In the genomic region with DNA sequence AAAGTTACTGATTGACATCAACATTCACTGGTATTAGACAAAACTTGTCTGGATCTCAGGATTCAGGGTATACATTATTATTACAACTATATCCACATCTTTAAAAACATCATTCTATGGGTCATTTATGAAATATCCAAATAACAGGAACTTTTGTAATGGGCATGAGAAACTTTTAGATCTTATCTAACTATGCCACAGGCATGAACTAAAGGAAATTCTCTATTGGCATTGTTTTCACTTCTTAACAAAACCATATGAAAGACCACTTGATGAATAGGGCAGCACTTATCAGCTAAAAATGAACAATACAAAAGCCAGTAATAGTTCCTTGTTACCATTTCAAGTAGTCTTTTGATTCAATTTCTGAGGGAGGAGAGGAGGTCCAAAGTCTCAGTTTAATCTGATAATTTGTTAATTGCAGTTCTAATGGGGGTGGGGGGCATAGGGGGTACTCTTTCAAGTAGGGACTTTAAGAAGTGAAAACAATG, we compare ENCODE assay signal across 3 cellular contexts.
TF ChIP-seq lines count a peak whose summit lies in the region.

No MANE protein-coding gene starts in this region.

TF ChIP-seq in SK-N-SH, 30 proteins besides CTCF, POLR2A, EP300 and RAD21 (continued from another document):
- TF ChIP-seq, protein P1, sequence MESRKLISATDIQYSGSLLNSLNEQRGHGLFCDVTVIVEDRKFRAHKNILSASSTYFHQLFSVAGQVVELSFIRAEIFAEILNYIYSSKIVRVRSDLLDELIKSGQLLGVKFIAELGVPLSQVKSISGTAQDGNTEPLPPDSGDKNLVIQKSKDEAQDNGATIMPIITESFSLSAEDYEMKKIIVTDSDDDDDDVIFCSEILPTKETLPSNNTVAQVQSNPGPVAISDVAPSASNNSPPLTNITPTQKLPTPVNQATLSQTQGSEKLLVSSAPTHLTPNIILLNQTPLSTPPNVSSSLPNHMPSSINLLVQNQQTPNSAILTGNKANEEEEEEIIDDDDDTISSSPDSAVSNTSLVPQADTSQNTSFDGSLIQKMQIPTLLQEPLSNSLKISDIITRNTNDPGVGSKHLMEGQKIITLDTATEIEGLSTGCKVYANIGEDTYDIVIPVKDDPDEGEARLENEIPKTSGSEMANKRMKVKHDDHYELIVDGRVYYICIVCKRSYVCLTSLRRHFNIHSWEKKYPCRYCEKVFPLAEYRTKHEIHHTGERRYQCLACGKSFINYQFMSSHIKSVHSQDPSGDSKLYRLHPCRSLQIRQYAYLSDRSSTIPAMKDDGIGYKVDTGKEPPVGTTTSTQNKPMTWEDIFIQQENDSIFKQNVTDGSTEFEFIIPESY (IDR thresholded peaks at IDR 0.05; ENCODE audit: borderline replicate concordance, low read depth): no peak
- TF ChIP-seq, protein P2, sequence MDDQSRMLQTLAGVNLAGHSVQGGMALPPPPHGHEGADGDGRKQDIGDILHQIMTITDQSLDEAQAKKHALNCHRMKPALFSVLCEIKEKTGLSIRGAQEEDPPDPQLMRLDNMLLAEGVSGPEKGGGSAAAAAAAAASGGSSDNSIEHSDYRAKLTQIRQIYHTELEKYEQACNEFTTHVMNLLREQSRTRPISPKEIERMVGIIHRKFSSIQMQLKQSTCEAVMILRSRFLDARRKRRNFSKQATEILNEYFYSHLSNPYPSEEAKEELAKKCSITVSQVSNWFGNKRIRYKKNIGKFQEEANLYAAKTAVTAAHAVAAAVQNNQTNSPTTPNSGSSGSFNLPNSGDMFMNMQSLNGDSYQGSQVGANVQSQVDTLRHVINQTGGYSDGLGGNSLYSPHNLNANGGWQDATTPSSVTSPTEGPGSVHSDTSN (IDR thresholded peaks at IDR 0.05): peak; percentile 18; the same call in 1 of the 2 replicates
- peak; percentile 3; the same call in 1 of the 2 replicates for TF ChIP-seq FOSL2 (IDR thresholded peaks at IDR 0.05; ENCODE audit: borderline replicate concordance, low read depth)
- peak; percentile 41; the same call in 1 of the 2 replicates for TF ChIP-seq TCF12 (IDR thresholded peaks at IDR 0.05)

TF ChIP-seq in SK-N-SH treated with all-trans-retinoic acid at 6 μM for 48 hours, 23 proteins besides CTCF, POLR2A, EP300 and RAD21 (continued from another document):
- TF ChIP-seq, protein P3, sequence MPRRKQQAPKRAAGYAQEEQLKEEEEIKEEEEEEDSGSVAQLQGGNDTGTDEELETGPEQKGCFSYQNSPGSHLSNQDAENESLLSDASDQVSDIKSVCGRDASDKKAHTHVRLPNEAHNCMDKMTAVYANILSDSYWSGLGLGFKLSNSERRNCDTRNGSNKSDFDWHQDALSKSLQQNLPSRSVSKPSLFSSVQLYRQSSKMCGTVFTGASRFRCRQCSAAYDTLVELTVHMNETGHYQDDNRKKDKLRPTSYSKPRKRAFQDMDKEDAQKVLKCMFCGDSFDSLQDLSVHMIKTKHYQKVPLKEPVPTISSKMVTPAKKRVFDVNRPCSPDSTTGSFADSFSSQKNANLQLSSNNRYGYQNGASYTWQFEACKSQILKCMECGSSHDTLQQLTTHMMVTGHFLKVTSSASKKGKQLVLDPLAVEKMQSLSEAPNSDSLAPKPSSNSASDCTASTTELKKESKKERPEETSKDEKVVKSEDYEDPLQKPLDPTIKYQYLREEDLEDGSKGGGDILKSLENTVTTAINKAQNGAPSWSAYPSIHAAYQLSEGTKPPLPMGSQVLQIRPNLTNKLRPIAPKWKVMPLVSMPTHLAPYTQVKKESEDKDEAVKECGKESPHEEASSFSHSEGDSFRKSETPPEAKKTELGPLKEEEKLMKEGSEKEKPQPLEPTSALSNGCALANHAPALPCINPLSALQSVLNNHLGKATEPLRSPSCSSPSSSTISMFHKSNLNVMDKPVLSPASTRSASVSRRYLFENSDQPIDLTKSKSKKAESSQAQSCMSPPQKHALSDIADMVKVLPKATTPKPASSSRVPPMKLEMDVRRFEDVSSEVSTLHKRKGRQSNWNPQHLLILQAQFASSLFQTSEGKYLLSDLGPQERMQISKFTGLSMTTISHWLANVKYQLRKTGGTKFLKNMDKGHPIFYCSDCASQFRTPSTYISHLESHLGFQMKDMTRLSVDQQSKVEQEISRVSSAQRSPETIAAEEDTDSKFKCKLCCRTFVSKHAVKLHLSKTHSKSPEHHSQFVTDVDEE (CRISPR knock-in tag; IDR thresholded peaks at IDR 0.05): no peak
- TF ChIP-seq ZC3H10 (CRISPR knock-in tag; IDR thresholded peaks at IDR 0.05) (no peak), ISL1 (CRISPR knock-in tag; IDR thresholded peaks at IDR 0.05) (no peak), PPARA (CRISPR knock-in tag; IDR thresholded peaks at IDR 0.05; ENCODE audit: borderline replicate concordance) (no peak), RARB (CRISPR knock-in tag; IDR thresholded peaks at IDR 0.05) (no peak), BACH2 (CRISPR knock-in tag; IDR thresholded peaks at IDR 0.05; ENCODE audit: borderline replicate concordance) (no peak), GLIS3 (CRISPR knock-in tag; IDR thresholded peaks at IDR 0.05) (no peak)
- TF ChIP-seq, protein P4, sequence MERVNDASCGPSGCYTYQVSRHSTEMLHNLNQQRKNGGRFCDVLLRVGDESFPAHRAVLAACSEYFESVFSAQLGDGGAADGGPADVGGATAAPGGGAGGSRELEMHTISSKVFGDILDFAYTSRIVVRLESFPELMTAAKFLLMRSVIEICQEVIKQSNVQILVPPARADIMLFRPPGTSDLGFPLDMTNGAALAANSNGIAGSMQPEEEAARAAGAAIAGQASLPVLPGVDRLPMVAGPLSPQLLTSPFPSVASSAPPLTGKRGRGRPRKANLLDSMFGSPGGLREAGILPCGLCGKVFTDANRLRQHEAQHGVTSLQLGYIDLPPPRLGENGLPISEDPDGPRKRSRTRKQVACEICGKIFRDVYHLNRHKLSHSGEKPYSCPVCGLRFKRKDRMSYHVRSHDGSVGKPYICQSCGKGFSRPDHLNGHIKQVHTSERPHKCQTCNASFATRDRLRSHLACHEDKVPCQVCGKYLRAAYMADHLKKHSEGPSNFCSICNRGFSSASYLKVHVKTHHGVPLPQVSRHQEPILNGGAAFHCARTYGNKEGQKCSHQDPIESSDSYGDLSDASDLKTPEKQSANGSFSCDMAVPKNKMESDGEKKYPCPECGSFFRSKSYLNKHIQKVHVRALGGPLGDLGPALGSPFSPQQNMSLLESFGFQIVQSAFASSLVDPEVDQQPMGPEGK (CRISPR knock-in tag; IDR thresholded peaks at IDR 0.05; ENCODE audit: borderline replicate concordance): no peak

TF ChIP-seq in HEK293, 187 proteins besides CTCF, POLR2A, EP300 and RAD21 (continued from another document):
- TF ChIP-seq, protein P5, sequence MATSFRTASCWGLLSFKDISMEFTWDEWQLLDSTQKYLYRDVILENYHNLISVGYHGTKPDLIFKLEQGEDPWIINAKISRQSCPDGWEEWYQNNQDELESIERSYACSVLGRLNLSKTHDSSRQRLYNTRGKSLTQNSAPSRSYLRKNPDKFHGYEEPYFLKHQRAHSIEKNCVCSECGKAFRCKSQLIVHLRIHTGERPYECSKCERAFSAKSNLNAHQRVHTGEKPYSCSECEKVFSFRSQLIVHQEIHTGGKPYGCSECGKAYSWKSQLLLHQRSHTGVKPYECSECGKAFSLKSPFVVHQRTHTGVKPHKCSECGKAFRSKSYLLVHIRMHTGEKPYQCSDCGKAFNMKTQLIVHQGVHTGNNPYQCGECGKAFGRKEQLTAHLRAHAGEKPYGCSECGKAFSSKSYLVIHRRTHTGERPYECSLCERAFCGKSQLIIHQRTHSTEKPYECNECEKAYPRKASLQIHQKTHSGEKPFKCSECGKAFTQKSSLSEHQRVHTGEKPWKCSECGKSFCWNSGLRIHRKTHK (tag by site-specific recombination; IDR thresholded peaks at IDR 0.05): no peak
- TF ChIP-seq SCRT2 (tag by site-specific recombination; IDR thresholded peaks at IDR 0.05): 0 out of 2 replicates have a peak, but pooled peaks have one; percentile 31
TF ChIP-seq in HEK293: peak in this region for 2.
